In genomic region chr2:64260093-64260808, GRCh38 we compare ENCODE assay signal across 8 cellular contexts.
DNase-seq lines count a peak whose midpoint lies in the region; ATAC-seq and TF ChIP-seq lines count a peak whose summit lies in the region.
"Had no signal": no experiment of that assay in that cellular context is flagged by ENCODE, and none has a peak within 500 bp of the region (broad histone marks: within the 10 kb centered on the region; RNA-seq: fewer than 3 reads in every experiment).

No MANE protein-coding gene starts in this region.

- H3K36me3 Mint-ChIP-seq in activated naive CD8-positive, alpha-beta T cell treated with anti-CD3 and anti-CD28 coated beads, Interleukin-2, amount 50 U/mL, for 24 hours (ENCODE audit: low read depth): no peaks in the 10 kb centered on the region
- H3K36me3 Mint-ChIP-seq in type B pancreatic cell: peaks cover 7% of the 10 kb centered on the region

- H3K27me3 Mint-ChIP-seq in activated naive CD8-positive, alpha-beta T cell treated with anti-CD3 and anti-CD28 coated beads, Interleukin-2, amount 50 U/mL, for 24 hours: no peaks in the 10 kb centered on the region
- H3K27me3 Mint-ChIP-seq in type B pancreatic cell: peaks cover 17% of the 10 kb centered on the region

- peak overlapping the region; percentile 56 for H3K4me3 Mint-ChIP-seq in activated naive CD8-positive, alpha-beta T cell treated with anti-CD3 and anti-CD28 coated beads, Interleukin-2, amount 50 U/mL, for 24 hours
- no peak overlapping the region for H3K4me3 Mint-ChIP-seq in type B pancreatic cell

- H3K9ac ChIP-seq in mesendoderm (ENCODE audit: low read length): no peak overlapping the region

- ATAC-seq in HG02973 (IDR thresholded peaks at IDR 0.05; ENCODE audit: unreplicated experiment): peak; percentile 26
- no peak for ATAC-seq in activated naive CD8-positive, alpha-beta T cell treated with anti-CD3 and anti-CD28 coated beads, Interleukin-2, amount 50 U/mL, for 24 hours

- no peak overlapping the region for H2BK5ac ChIP-seq in mesendoderm (ENCODE audit: low read length)

- H4K20me1 ChIP-seq in DOHH2 (ENCODE audit: control insufficient read depth, insufficient read depth, low read depth, low read length): no peaks in the 10 kb centered on the region

- H3K23ac ChIP-seq in mesendoderm (ENCODE audit: low read length): no peak overlapping the region

- no peaks in the 10 kb centered on the region for H3K9me2 ChIP-seq in DOHH2 (replicated peaks; ENCODE audit: control insufficient read depth, low read length)

- no peak for TF ChIP-seq EP300 in sigmoid colon (IDR thresholded peaks at IDR 0.05)

- no peaks in the 10 kb centered on the region for H3K9me3 Mint-ChIP-seq in activated naive CD8-positive, alpha-beta T cell treated with anti-CD3 and anti-CD28 coated beads, Interleukin-2, amount 50 U/mL, for 24 hours
- H3K9me3 Mint-ChIP-seq in type B pancreatic cell: peaks cover 4% of the 10 kb centered on the region

- DNase-seq in activated naive CD8-positive, alpha-beta T cell treated with anti-CD3 and anti-CD28 coated beads, Interleukin-2, amount 50 U/mL, for 24 hours: no peak
- no peak for DNase-seq in sigmoid colon
- DNase-seq in AG08395 (ENCODE audit: low spot score): no peak
- no peak for DNase-seq in type B pancreatic cell (ENCODE audit: extremely low spot score, unreplicated experiment)
- no peak for DNase-seq in mesendoderm
- DNase-seq: NCI-H526 treated with DMSO at 0.1 percent for 48 hours had no signal

- H3K4me2 ChIP-seq in DOHH2 (ENCODE audit: low read length) (peak overlapping the region; percentile 68), mesendoderm (ENCODE audit: low read length) (no peak overlapping the region)

- H4K5ac ChIP-seq in mesendoderm (ENCODE audit: low read length): no peak overlapping the region

- no peak overlapping the region for H2BK120ac ChIP-seq in mesendoderm (ENCODE audit: low read depth, low read length)

- WGBS in sigmoid colon, 2 donors: 85 to 92% methylated on average over 6 of the region's 6 CpGs
- WGBS in mesendoderm (ENCODE audit: extremely low coverage, insufficient coverage, low lambda C conversion rate): no CpG with 5 or more reads among the region's 6 CpGs

- H3K36me3 ChIP-seq in DOHH2 (ENCODE audit: control insufficient read depth, low read length): no peaks in the 10 kb centered on the region
- no peaks in the 10 kb centered on the region for H3K36me3 ChIP-seq in sigmoid colon
- peaks cover 2% of the 10 kb centered on the region for H3K36me3 ChIP-seq in mesendoderm (ENCODE audit: control insufficient read depth, insufficient read depth, low read length)

- peak overlapping the region; percentile 81 for H3K27ac Mint-ChIP-seq in activated naive CD8-positive, alpha-beta T cell treated with anti-CD3 and anti-CD28 coated beads, Interleukin-2, amount 50 U/mL, for 24 hours
- H3K27ac Mint-ChIP-seq in type B pancreatic cell: no peak overlapping the region

- H3K18ac ChIP-seq in mesendoderm (ENCODE audit: low read length): no peak overlapping the region

- TF ChIP-seq CTCF in DOHH2 (IDR thresholded peaks at IDR 0.05; ENCODE audit: low read depth, low read length, poor library complexity, severe bottlenecking) (no peak), sigmoid colon (IDR thresholded peaks at IDR 0.05) (no peak), type B pancreatic cell (conservative IDR thresholded peaks at IDR 0.05) (no peak)

- H3F3A ChIP-seq in DOHH2 (ENCODE audit: control insufficient read depth, insufficient read depth): peaks cover 14% of the 10 kb centered on the region

- no peak overlapping the region for H4K8ac ChIP-seq in mesendoderm (ENCODE audit: low read depth, low read length)

- H3K4me3 ChIP-seq in DOHH2 (ENCODE audit: low read length): peak overlapping the region; percentile 63
- H3K4me3 ChIP-seq in sigmoid colon: no peak overlapping the region
- no peak overlapping the region for H3K4me3 ChIP-seq in mesendoderm (ENCODE audit: low read length)

- intact Hi-C loops in sigmoid colon (cut with DNase I): no loop called here

- H3K56ac ChIP-seq in mesendoderm (ENCODE audit: low read length): no peak overlapping the region

- H3K4ac ChIP-seq in mesendoderm (ENCODE audit: low read depth, low read length): no peak overlapping the region

- H3K27ac ChIP-seq in DOHH2 (ENCODE audit: low read depth, low read length): peak overlapping the region; percentile 90
- H3K27ac ChIP-seq in sigmoid colon: peak overlapping the region; percentile 24 to 60 (median 39)
- H3K27ac ChIP-seq in mesendoderm (ENCODE audit: low read depth, low read length): no peak overlapping the region

- H3K79me2 ChIP-seq in DOHH2 (ENCODE audit: control insufficient read depth, low read length) (no peaks in the 10 kb centered on the region), mesendoderm (ENCODE audit: control insufficient read depth, insufficient read depth, low read length) (peaks cover 29% of the 10 kb centered on the region)

- H3K4me1 Mint-ChIP-seq in activated naive CD8-positive, alpha-beta T cell treated with anti-CD3 and anti-CD28 coated beads, Interleukin-2, amount 50 U/mL, for 24 hours: peaks cover 9% of the 10 kb centered on the region
- peaks cover 44% of the 10 kb centered on the region for H3K4me1 Mint-ChIP-seq in type B pancreatic cell (ENCODE audit: unreplicated experiment)

- H2AK5ac ChIP-seq in mesendoderm (ENCODE audit: low read length): no peak overlapping the region

- no peaks in the 10 kb centered on the region for H3K9me3 ChIP-seq in DOHH2 (ENCODE audit: control insufficient read depth, insufficient read depth, low read length)
- H3K9me3 ChIP-seq in sigmoid colon: no peaks in the 10 kb centered on the region

- no peak overlapping the region for H2BK15ac ChIP-seq in mesendoderm (replicated peaks; ENCODE audit: low read depth)

- H3K4me1 ChIP-seq in DOHH2 (ENCODE audit: control insufficient read depth, low read length) (peaks cover 54% of the 10 kb centered on the region), sigmoid colon (peaks cover 0 to 7% (median 0%) of the 10 kb centered on the region in 4 donors), mesendoderm (ENCODE audit: control insufficient read depth, low read depth, low read length) (peaks cover 10% of the 10 kb centered on the region)

- H3K27me3 ChIP-seq in DOHH2 (ENCODE audit: control insufficient read depth, low read length) (no peaks in the 10 kb centered on the region), sigmoid colon (no peaks in the 10 kb centered on the region), mesendoderm (ENCODE audit: insufficient read depth, low read length, poor library complexity) (no peaks in the 10 kb centered on the region)

- peaks cover 13% of the 10 kb centered on the region for H3K79me1 ChIP-seq in mesendoderm (ENCODE audit: low read length)

- no peak for TF ChIP-seq POLR2A in sigmoid colon (IDR thresholded peaks at IDR 0.05)
